8 cellular contexts compared by ENCODE assay signal in the genomic region with DNA sequence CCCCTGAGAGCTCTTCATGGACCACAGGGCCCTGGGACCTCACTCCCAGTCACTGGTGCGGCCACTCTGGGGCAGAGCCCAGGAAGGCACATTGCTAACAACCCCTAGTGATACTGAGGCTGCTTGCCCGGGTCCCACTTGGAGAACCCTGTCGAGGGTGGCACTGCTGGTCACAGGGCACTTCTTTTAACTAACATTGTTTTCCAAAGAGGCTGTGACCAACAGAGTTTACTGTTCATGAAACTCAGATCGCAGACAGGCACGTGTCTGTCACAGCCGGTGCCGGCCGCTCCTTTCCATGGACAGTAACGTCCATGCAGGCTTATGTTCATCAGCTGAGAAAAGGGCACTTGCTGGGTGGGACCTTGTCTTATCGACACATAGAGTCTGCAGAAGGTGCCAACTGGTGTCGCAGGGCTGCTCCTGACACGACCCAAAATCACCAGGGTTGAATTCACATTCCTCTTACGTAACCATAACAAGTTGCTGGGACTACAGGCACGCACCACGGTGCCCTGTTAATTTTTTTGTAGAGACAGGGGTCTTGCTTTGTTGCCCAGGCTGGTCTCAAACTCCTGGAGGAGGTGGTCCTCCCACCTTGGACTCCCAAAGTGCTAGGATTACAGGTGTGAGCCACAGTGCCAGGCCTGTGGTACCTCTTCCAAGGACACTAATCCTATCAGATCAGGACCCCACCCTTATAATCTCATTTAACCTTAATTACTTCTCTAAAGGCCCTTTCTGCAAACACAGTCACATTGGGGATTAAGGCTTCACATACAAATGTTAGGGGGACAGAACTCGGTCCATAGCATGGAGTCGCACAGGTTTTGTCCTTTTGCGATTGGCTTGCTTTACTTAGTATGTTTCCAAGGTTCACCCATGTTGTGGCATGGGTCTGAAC. TPM values are rescaled to one million over a fixed set of nuclear protein-coding genes. Genes with fewer than 3 reads are reported as not detected.
DNase-seq lines count a peak whose midpoint lies in the region; ATAC-seq, FAIRE-seq and TF ChIP-seq lines count a peak whose summit lies in the region.

No MANE protein-coding gene starts in this region.

- H3K4me3 ChIP-seq in keratinocyte (ENCODE audit: control insufficient read depth in 2 of 3, extremely low read depth in 1 of 3, insufficient read depth in 2 of 3, low read depth in 1 of 3, low read length in 3 of 3): peak overlapping the region; percentile 71 to 92 (median 88)
- peak overlapping the region; percentile 84 for H3K4me3 ChIP-seq in suprapubic skin

- WGBS in suprapubic skin: 88% methylated on average over 14 of the region's 18 CpGs

- H3K9me1 ChIP-seq in keratinocyte (ENCODE audit: control insufficient read depth, extremely low read depth, insufficient read depth, low read length): no peaks in the 10 kb centered on the region

- H3K4me1 Mint-ChIP-seq in activated CD4-positive, alpha-beta T cell treated with anti-CD3 and anti-CD28 coated beads, Interleukin-2, amount 10 ng/mL, durations not matched to agents 24 days and 14 days: peaks cover 36% of the 10 kb centered on the region
- peaks cover 12% of the 10 kb centered on the region for H3K4me1 Mint-ChIP-seq in activated T-helper 17 cell treated with anti-CD3 and anti-CD28 coated beads, Interleukin-2, amount 50 U/mL, for 72 hours

- peak overlapping the region; percentile 90 for H3K27ac Mint-ChIP-seq in activated CD4-positive, alpha-beta T cell treated with anti-CD3 and anti-CD28 coated beads, Interleukin-2, amount 10 ng/mL, durations not matched to agents 24 days and 14 days
- H3K27ac Mint-ChIP-seq in activated T-helper 17 cell treated with anti-CD3 and anti-CD28 coated beads, Interleukin-2, amount 50 U/mL, for 72 hours: peak overlapping the region; percentile 84

- intact Hi-C loops in activated CD4-positive, alpha-beta T cell treated with anti-CD3 and anti-CD28 coated beads, Interleukin-2, amount 10 ng/mL, durations not matched to agents 24 days and 14 days (cut with micrococcal nuclease): no loop called here

- FAIRE-seq in keratinocyte (lab: Jason Lieb, UNC): no peak

- H3K36me3 Mint-ChIP-seq in activated CD4-positive, alpha-beta T cell treated with anti-CD3 and anti-CD28 coated beads, Interleukin-2, amount 10 ng/mL, durations not matched to agents 24 days and 14 days (ENCODE audit: low read depth): peaks cover 11% of the 10 kb centered on the region
- H3K36me3 Mint-ChIP-seq in activated T-helper 17 cell treated with anti-CD3 and anti-CD28 coated beads, Interleukin-2, amount 50 U/mL, for 72 hours (ENCODE audit: low read depth): peaks cover 27% of the 10 kb centered on the region

- dilution Hi-C loops in keratinocyte (cut with MboI; ENCODE audit: extremely low pct_ligation_motif_present, low sequenced_read_pairs): no loop called here

- H3K36me3 ChIP-seq in keratinocyte (ENCODE audit: control insufficient read depth in 2 of 2, extremely low read depth in 1 of 2, insufficient read depth in 2 of 2, low read length in 2 of 2) (peaks cover 0 to under 1% of the 10 kb centered on the region in 2 experiments), suprapubic skin (peaks cover 7% of the 10 kb centered on the region)

- peak overlapping the region; percentile 82 for H3K4me3 Mint-ChIP-seq in activated CD4-positive, alpha-beta T cell treated with anti-CD3 and anti-CD28 coated beads, Interleukin-2, amount 10 ng/mL, durations not matched to agents 24 days and 14 days
- H3K4me3 Mint-ChIP-seq in activated T-helper 17 cell treated with anti-CD3 and anti-CD28 coated beads, Interleukin-2, amount 50 U/mL, for 72 hours: peak overlapping the region; percentile 84

- peak overlapping the region; percentile 93 for H3K4me2 ChIP-seq in keratinocyte (ENCODE audit: control insufficient read depth, extremely low read depth, insufficient read depth, low read depth, low read length)

- no peaks in the 10 kb centered on the region for H3K27me3 Mint-ChIP-seq in activated CD4-positive, alpha-beta T cell treated with anti-CD3 and anti-CD28 coated beads, Interleukin-2, amount 10 ng/mL, durations not matched to agents 24 days and 14 days
- no peaks in the 10 kb centered on the region for H3K27me3 Mint-ChIP-seq in activated T-helper 17 cell treated with anti-CD3 and anti-CD28 coated beads, Interleukin-2, amount 50 U/mL, for 72 hours

- no peaks in the 10 kb centered on the region for H3K27me3 ChIP-seq in keratinocyte (ENCODE audit: control insufficient read depth, extremely low read depth, insufficient read depth, low read length)
- H3K27me3 ChIP-seq in suprapubic skin: no peaks in the 10 kb centered on the region

- TF ChIP-seq POLR2A in suprapubic skin (IDR thresholded peaks at IDR 0.05): no peak

- DNase-seq in activated CD4-positive, alpha-beta T cell treated with anti-CD3 and anti-CD28 coated beads, Interleukin-2, amount 10 ng/mL, durations not matched to agents 24 days and 14 days: peak; percentile 65
- DNase-seq in activated CD4-positive, alpha-beta T cell treated with anti-CD3 and anti-CD28 coated beads for 4 hours: no peak
- no peak for DNase-seq in keratinocyte (ENCODE audit: low read depth, low spot score)
- DNase-seq in suprapubic skin (ENCODE audit: low spot score in 2 of 2): no peak
- no peak for DNase-seq in activated gamma-delta T cell (lab: John Stamatoyannopoulos, UW)

- ATAC-seq in activated T-helper 17 cell treated with anti-CD3 and anti-CD28 coated beads, Interleukin-2, amount 50 U/mL, for 72 hours (replicated peaks): no peak
- no peak for ATAC-seq in HG02870 (IDR thresholded peaks at IDR 0.05; ENCODE audit: unreplicated experiment)
- no peak for ATAC-seq in activated CD4-positive, CD25-positive, alpha-beta regulatory T cell treated with anti-CD3 and anti-CD28 coated beads, Interleukin-2, amount 50 U/mL, for 24 hours

- H3K9me3 Mint-ChIP-seq in activated CD4-positive, alpha-beta T cell treated with anti-CD3 and anti-CD28 coated beads, Interleukin-2, amount 10 ng/mL, durations not matched to agents 24 days and 14 days: no peaks in the 10 kb centered on the region
- H3K9me3 Mint-ChIP-seq in activated T-helper 17 cell treated with anti-CD3 and anti-CD28 coated beads, Interleukin-2, amount 50 U/mL, for 72 hours: no peaks in the 10 kb centered on the region

- no peaks in the 10 kb centered on the region for H4K20me1 ChIP-seq in keratinocyte (ENCODE audit: control insufficient read depth, extremely low read depth, insufficient read depth, low read length)

- H3K9me3 ChIP-seq in keratinocyte (ENCODE audit: control insufficient read depth, low read depth, low read length) (no peaks in the 10 kb centered on the region), suprapubic skin (no peaks in the 10 kb centered on the region)

- TF ChIP-seq CTCF in keratinocyte (optimal IDR thresholded peaks at IDR 0.05 in 1 of 3, IDR thresholded peaks at IDR 0.05 in 1 of 3, conservative IDR thresholded peaks at IDR 0.05 in 1 of 3; ENCODE audit: extremely low read depth in 1 of 3, insufficient read depth in 2 of 3, low read length in 3 of 3): no peak
- no peak for TF ChIP-seq CTCF in suprapubic skin (IDR thresholded peaks at IDR 0.05)

- H3K4me1 ChIP-seq in keratinocyte (ENCODE audit: control insufficient read depth, extremely low read depth, insufficient read depth, low read length): peaks cover 17% of the 10 kb centered on the region
- peaks cover 22% of the 10 kb centered on the region for H3K4me1 ChIP-seq in suprapubic skin

- peaks cover 38% of the 10 kb centered on the region for H3K79me2 ChIP-seq in keratinocyte (ENCODE audit: control insufficient read depth, insufficient read depth, low read length)

- TF ChIP-seq EP300 in suprapubic skin (IDR thresholded peaks at IDR 0.05): no peak

- H2AFZ ChIP-seq in keratinocyte (ENCODE audit: control insufficient read depth, low read length): peak overlapping the region; percentile 92

- H3K9ac ChIP-seq in keratinocyte (ENCODE audit: control insufficient read depth, extremely low read depth, insufficient read depth, low read length): peak overlapping the region; percentile 85

- peak overlapping the region; percentile 52 for H3K27ac ChIP-seq in keratinocyte (ENCODE audit: control insufficient read depth, insufficient read depth, low read length)
- H3K27ac ChIP-seq in suprapubic skin: no peak overlapping the region

RNA-seq across cellular contexts. Expression of gene ZC3H18, which starts 1.2 kb away (rescaled TPM):
- 106 and 118 TPM in 2 replicates for total RNA-seq in activated CD4-positive, alpha-beta T cell treated with anti-CD3 and anti-CD28 coated beads, Interleukin-2, amount 10 ng/mL, durations not matched to agents 24 days and 14 days
- total RNA-seq in activated T-helper 17 cell treated with anti-CD3 and anti-CD28 coated beads, Interleukin-2, amount 50 U/mL, for 72 hours: 100 to 1,000 TPM; 103 TPM
- 6.0 to 18.4 TPM (median 7.5 TPM) in 3 replicates for polyA plus RNA-seq in keratinocyte
- polyA plus RNA-seq in keratinocyte (2011; ENCODE audit: low read depth): 41.9 TPM
- polyA plus RNA-seq in keratinocyte (2011; cell fraction: cytosol; rRNA removed): 7.9 and 14.1 TPM in 2 replicates
- 35.2 and 35.5 TPM in 2 replicates for polyA plus RNA-seq in keratinocyte (2011; cell fraction: nucleus; rRNA removed)
- 19.7 and 27.8 TPM in 2 replicates for polyA plus RNA-seq in keratinocyte (2012; ENCODE audit: low replicate concordance)
- polyA minus RNA-seq in keratinocyte: 5.9 to 16.2 TPM (median 6.5 TPM) in 3 replicates
- 12.9 TPM for polyA minus RNA-seq in keratinocyte (2011; cell fraction: cytosol; rRNA and poly(A)+ RNA removed)
- polyA minus RNA-seq in keratinocyte (2011; cell fraction: nucleus; rRNA and poly(A)+ RNA removed): 14.8 and 14.9 TPM in 2 replicates
- 10 to 100 TPM; 15.7 to 20.8 (median 20.3) TPM for total RNA-seq in suprapubic skin
